ENCODE assay signal across 9 cellular contexts in the genomic region with DNA sequence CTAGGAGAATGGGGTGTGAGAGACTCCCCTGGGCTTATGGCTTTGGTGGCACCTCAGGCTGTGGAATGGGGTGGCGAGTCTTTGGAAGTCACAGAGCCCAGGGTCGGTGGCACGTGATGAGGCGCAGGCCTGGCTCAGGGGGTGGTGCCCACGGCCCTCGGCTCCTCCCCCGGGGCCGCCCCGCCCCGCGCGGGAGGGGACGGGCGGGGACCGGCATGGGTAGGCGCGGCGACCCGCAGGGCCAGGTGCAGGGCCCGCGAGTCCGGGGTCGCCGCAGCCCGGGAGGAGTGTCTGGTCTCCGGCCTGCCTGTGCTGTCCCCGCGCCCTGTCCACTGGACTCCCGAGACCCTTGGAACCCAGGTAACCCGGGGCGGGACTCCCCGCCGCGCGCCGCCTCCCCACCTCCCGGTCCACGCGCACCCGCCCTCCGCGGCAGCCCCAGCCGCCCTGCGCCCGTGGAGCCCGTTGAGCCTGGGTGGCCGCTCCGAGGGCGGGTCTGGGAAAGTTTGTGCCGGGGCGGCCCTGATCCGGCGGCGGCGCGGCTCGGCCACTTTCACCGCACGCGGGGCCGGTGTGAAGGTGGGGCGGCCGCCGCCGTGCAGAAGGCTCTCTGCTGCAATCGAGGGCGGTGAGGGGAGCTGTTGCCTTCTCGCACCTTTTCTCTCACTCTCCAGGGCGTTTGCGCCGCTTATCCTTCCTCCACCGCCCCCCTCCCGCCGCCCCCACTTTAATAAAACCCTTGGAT. TPM values are rescaled to one million over a fixed set of nuclear protein-coding genes. Genes with fewer than 3 reads are reported as not detected.
DNase-seq lines count a peak whose midpoint lies in the region; ATAC-seq, FAIRE-seq and TF ChIP-seq lines count a peak whose summit lies in the region.
"Had no signal": no experiment of that assay in that cellular context is flagged by ENCODE, and none has a peak within 500 bp of the region (broad histone marks: within the 10 kb centered on the region; RNA-seq: fewer than 3 reads in every experiment).

A gene with protein sequence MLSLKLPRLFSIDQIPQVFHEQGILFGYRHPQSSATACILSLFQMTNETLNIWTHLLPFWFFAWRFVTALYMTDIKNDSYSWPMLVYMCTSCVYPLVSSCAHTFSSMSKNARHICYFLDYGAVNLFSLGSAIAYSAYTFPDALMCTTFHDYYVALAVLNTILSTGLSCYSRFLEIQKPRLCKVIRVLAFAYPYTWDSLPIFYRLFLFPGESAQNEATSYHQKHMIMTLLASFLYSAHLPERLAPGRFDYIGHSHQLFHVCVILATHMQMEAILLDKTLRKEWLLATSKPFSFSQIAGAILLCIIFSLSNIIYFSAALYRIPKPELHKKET (plus strand): TSS at position 216 of the 745 bp plus-strand sequence. CDS start 61,169 bp downstream, outside the sequence.

- H3K4me1 ChIP-seq in HepG2 (ENCODE audit: insufficient read depth, low read length): peaks cover 10% of the 10 kb centered on the region; the same call in 1 of the 2 replicates
- peaks cover 11% of the 10 kb centered on the region for H3K4me1 ChIP-seq in stomach smooth muscle (ENCODE audit: control insufficient read depth, insufficient read depth, low read length)
- H3K4me1 ChIP-seq: BLaER1 had no signal

- H3K4me3 ChIP-seq in cardiac fibroblast (replicated peaks in 1 of 2; ENCODE audit: low read depth in 2 of 2, low read length in 2 of 2) (peak within 1 kb of the TSS; percentile 46 to 55), HepG2 (replicated peaks in 1 of 3; ENCODE audit: insufficient read depth in 1 of 3, low read depth in 2 of 3, low read length in 3 of 3) (peak within 1 kb of the TSS; percentile 16 to 71 (median 46); a peak in 4 of 6 replicates), stomach smooth muscle (ENCODE audit: low read length in 2 of 2) (peak within 1 kb of the TSS; percentile 25 to 52)
- H3K4me3 ChIP-seq: BLaER1 had no signal

- H3K27ac ChIP-seq in HepG2 (ENCODE audit: extremely low read length, insufficient read depth, low read length) (no peak within 1 kb of the TSS), stomach smooth muscle (ENCODE audit: low read length) (no peak within 1 kb of the TSS)
- H3K27ac ChIP-seq: BLaER1 had no signal

- H3K36me3 Mint-ChIP-seq in activated CD4-positive, alpha-beta memory T cell treated with anti-CD3 and anti-CD28 coated beads for 36 hours: no peaks in the 10 kb centered on the region

- TF ChIP-seq CTCF in cardiac fibroblast (IDR thresholded peaks at IDR 0.05; ENCODE audit: low read depth, low read length) (no peak), HepG2 (CRISPR knock-in tag; IDR thresholded peaks at IDR 0.05) (no peak)

- in situ Hi-C loops in HepG2 (cut with HindIII; ENCODE audit: extremely low pct_ligation_motif_present, low pct_unique_long_range_greater_than_20kb): no loop called here

- H3K79me2 ChIP-seq in HepG2 (ENCODE audit: insufficient read depth, low read length): no peaks in the 10 kb centered on the region

- no peak for TF ChIP-seq POLR2A in HepG2 (IDR thresholded peaks at IDR 0.05; ENCODE audit: insufficient read depth in 1 of 2, low read depth in 2 of 2, low read length in 2 of 2)

- no peak for FAIRE-seq in HepG2 (lab: Jason Lieb, UNC)

- peaks cover 47% of the 10 kb centered on the region for H3K27me3 Mint-ChIP-seq in activated CD4-positive, alpha-beta memory T cell treated with anti-CD3 and anti-CD28 coated beads for 36 hours

- H3K4me1 Mint-ChIP-seq in activated CD4-positive, alpha-beta memory T cell treated with anti-CD3 and anti-CD28 coated beads for 36 hours (ENCODE audit: low read depth): no peaks in the 10 kb centered on the region

- H3K4me3 Mint-ChIP-seq in activated CD4-positive, alpha-beta memory T cell treated with anti-CD3 and anti-CD28 coated beads for 36 hours: no peak within 1 kb of the TSS

- DNase-seq in NCI-H1417 (lab: John Stamatoyannopoulos, UW): peak; percentile 35 to 85 (median 76)
- no peak for DNase-seq in NCI-H1417 treated with DMSO at 0.1 percent for 48 hours (lab: John Stamatoyannopoulos, UW)
- peak; percentile 37 for DNase-seq in NCI-H526 treated with DMSO at 0.1 percent for 48 hours (lab: John Stamatoyannopoulos, UW)
- DNase-seq in cardiac fibroblast (ENCODE audit: low read depth in 2 of 2): peak in 1 of 2 donors; percentile 35
- DNase-seq in HepG2 (ENCODE audit: low spot score): no peak
- no peak for DNase-seq in activated CD4-positive, alpha-beta memory T cell treated with anti-CD3 and anti-CD28 coated beads for 36 hours

- ATAC-seq in HepG2: peak; percentile 57
- ATAC-seq in HG03432 (IDR thresholded peaks at IDR 0.05; ENCODE audit: unreplicated experiment): no peak

- intact Hi-C loops in HepG2 (cut with micrococcal nuclease; ENCODE audit: unreplicated experiment): no loop called here
- intact Hi-C loops in activated CD4-positive, alpha-beta memory T cell treated with anti-CD3 and anti-CD28 coated beads for 36 hours (cut with micrococcal nuclease): no loop called here

- peaks cover under 1% of the 10 kb centered on the region; the same call in 1 of the 2 replicates for H4K20me1 ChIP-seq in HepG2 (ENCODE audit: insufficient read depth, low read length)
- H4K20me1 ChIP-seq: BLaER1 had no signal

- no peak for TF ChIP-seq RAD21 in HepG2 (CRISPR knock-in tag; IDR thresholded peaks at IDR 0.05)

- no peaks in the 10 kb centered on the region for H3K9me3 ChIP-seq in HepG2 (ENCODE audit: low read length)
- H3K9me3 ChIP-seq in stomach smooth muscle (ENCODE audit: control insufficient read depth in 2 of 2, low read length in 2 of 2): peaks cover 0 to 5% of the 10 kb centered on the region in 2 donors
- H3K9me3 ChIP-seq: BLaER1 had no signal

- no peak within 1 kb of the TSS for H3K27ac Mint-ChIP-seq in activated CD4-positive, alpha-beta memory T cell treated with anti-CD3 and anti-CD28 coated beads for 36 hours

- TF ChIP-seq EP300 in HepG2 (IDR thresholded peaks at IDR 0.05; ENCODE audit: low read depth in 2 of 2, low read length in 2 of 2) (no peak), HepG2 (CRISPR knock-in tag; IDR thresholded peaks at IDR 0.05; ENCODE audit: borderline replicate concordance) (no peak)

- no peak within 1 kb of the TSS for H3K9ac ChIP-seq in HepG2 (ENCODE audit: insufficient read depth, low read depth, low read length)
- H3K9ac ChIP-seq in stomach smooth muscle (ENCODE audit: low read length in 2 of 2): no peak within 1 kb of the TSS
- H3K9ac ChIP-seq: BLaER1 had no signal

- no TSS peak for BruUV-seq in HepG2 (replicated peaks; lab: Mats Ljungman, UMichigan)

- H3K9me3 Mint-ChIP-seq in activated CD4-positive, alpha-beta memory T cell treated with anti-CD3 and anti-CD28 coated beads for 36 hours: no peaks in the 10 kb centered on the region

- H3K27me3 ChIP-seq in HepG2 (ENCODE audit: control insufficient read depth in 1 of 2, insufficient read depth in 2 of 2, low read length in 2 of 2) (peaks cover 9 to 65% of the 10 kb centered on the region in 2 experiments), stomach smooth muscle (ENCODE audit: control insufficient read depth in 1 of 2, insufficient read depth in 2 of 2, low read length in 2 of 2) (peaks cover 22 to 39% of the 10 kb centered on the region in 2 donors)
- H3K27me3 ChIP-seq: BLaER1 had no signal

- H3K36me3 ChIP-seq in HepG2 (replicated peaks in 1 of 2; ENCODE audit: control insufficient read depth in 1 of 2, insufficient read depth in 2 of 2, low read length in 2 of 2) (no peaks in the 10 kb centered on the region), stomach smooth muscle (ENCODE audit: control insufficient read depth in 2 of 2, insufficient read depth in 2 of 2, low read length in 2 of 2) (no peaks in the 10 kb centered on the region)
- H3K36me3 ChIP-seq: BLaER1 had no signal

- peak within 1 kb of the TSS; percentile 70 for H3K4me2 ChIP-seq in HepG2 (ENCODE audit: low read depth, low read length)
- H3K4me2 ChIP-seq: BLaER1 had no signal

- POLR2A ChIA-PET in HepG2 (lab: Yijun Ruan, JAX): no interaction called here
- POLR2A ChIA-PET in activated CD4-positive, alpha-beta memory T cell treated with anti-CD3 and anti-CD28 coated beads for 36 hours (lab: Charles Lee): no interaction called here

- 12% methylated on average over 22 of the region's 74 CpGs for WGBS in HepG2 (ENCODE audit: low lambda C conversion rate)

- no peak within 1 kb of the TSS for H2AFZ ChIP-seq in HepG2 (ENCODE audit: low read length)

- CTCF ChIA-PET in HepG2 (lab: Yijun Ruan, JAX; ENCODE audit: low intra/inter-chr PET ratio, low total read pairs): no interaction called here
- CTCF ChIA-PET in activated CD4-positive, alpha-beta memory T cell treated with anti-CD3 and anti-CD28 coated beads for 36 hours (lab: Charles Lee): no interaction called here

TF ChIP-seq in HepG2, 621 proteins besides CTCF, POLR2A, EP300 and RAD21 (continues in another document):
- TF ChIP-seq SIN3B (IDR thresholded peaks at IDR 0.05; ENCODE audit: low read length) (no peak), ZFAT (CRISPR knock-in tag; conservative IDR thresholded peaks at IDR 0.05) (no peak), SP1 (IDR thresholded peaks at IDR 0.05) (no peak), SP1 (CRISPR knock-in tag; IDR thresholded peaks at IDR 0.05) (no peak), MAF1 (CRISPR knock-in tag; IDR thresholded peaks at IDR 0.05; ENCODE audit: borderline replicate concordance) (no peak)

RNA-seq across cellular contexts. Expression of the gene that starts here (rescaled TPM):
- total RNA-seq in HepG2 (2016; rRNA removed; fragmentation: Illumina TruSeq; extraction: Trizol): 0.11 and 0.53 TPM in 2 replicates
- total RNA-seq in HepG2 (2016; cell fraction: cytosol; rRNA removed; fragmentation: Illumina TruSeq; extraction: Trizol; ENCODE audit: low read depth): 0.62 TPM in 1 of 2 replicates, not detected in the other
- 0.22 and 0.37 TPM in 2 replicates for total RNA-seq in HepG2 (2016; cell fraction: insoluble cytoplasmic fraction; rRNA removed; fragmentation: Illumina TruSeq; extraction: Trizol)
- total RNA-seq in HepG2 (2016; cell fraction: membrane; rRNA removed; fragmentation: Illumina TruSeq; extraction: Trizol): 0.56 and 0.72 TPM in 2 replicates
- 0.19 and 0.25 TPM in 2 replicates for total RNA-seq in HepG2 (2016; cell fraction: nucleus; rRNA removed; fragmentation: Illumina TruSeq; extraction: Trizol)
- polyA plus RNA-seq in HepG2 (2011; rRNA removed): 1.3 and 1.4 TPM in 2 replicates
- 1.4 and 2.3 TPM in 2 replicates for polyA plus RNA-seq in HepG2 (2011; cell fraction: cytosol; rRNA removed)
- 0.56 and 1.2 TPM in 2 replicates for polyA plus RNA-seq in HepG2 (2011; cell fraction: nucleus; rRNA removed)
- polyA plus RNA-seq in HepG2 (2012): 0.72 and 3.1 TPM in 2 replicates
- 0.37 and 0.63 TPM in 2 replicates for polyA plus RNA-seq in HepG2 (2016; cell fraction: cytosol; fragmentation: Illumina TruSeq; extraction: Trizol; ENCODE audit: low read depth)
- polyA plus RNA-seq in HepG2 (2016; cell fraction: insoluble cytoplasmic fraction; fragmentation: Illumina TruSeq; extraction: Trizol; ENCODE audit: low read depth): 0.15 and 0.24 TPM in 2 replicates
- 0.45 and 0.46 TPM in 2 replicates for polyA plus RNA-seq in HepG2 (2016; cell fraction: membrane; fragmentation: Illumina TruSeq; extraction: Trizol; ENCODE audit: low read depth)
- 0.29 and 0.81 TPM in 2 replicates for polyA plus RNA-seq in HepG2 (2016; cell fraction: nucleus; fragmentation: Illumina TruSeq; extraction: Trizol; ENCODE audit: insufficient read depth, low read depth)
- 13.5 and 247 TPM in 2 replicates for polyA minus RNA-seq in HepG2 (2011; rRNA and poly(A)+ RNA removed; ENCODE audit: low replicate concordance)
- 0.97 and 2.9 TPM in 2 replicates for polyA minus RNA-seq in HepG2 (2011; cell fraction: cytosol; rRNA and poly(A)+ RNA removed)
- 1.3 and 1.9 TPM in 2 replicates for polyA minus RNA-seq in HepG2 (2011; cell fraction: nucleus; rRNA and poly(A)+ RNA removed)
- total RNA-seq in activated CD4-positive, alpha-beta memory T cell treated with anti-CD3 and anti-CD28 coated beads for 36 hours: under 1 TPM; 0.10 to 0.15 TPM

Comparison
In these comparisons a context has a peak if more than half of its experiments do, and no peak if none do; other contexts are left out.
1. DNase-seq: peak in NCI-H1417 (3 of 3) and NCI-H526 treated with DMSO at 0.1 percent for 48 hours (single experiment); none in NCI-H1417 treated with DMSO at 0.1 percent for 48 hours (single experiment), HepG2 (single experiment) and activated CD4-positive, alpha-beta memory T cell treated with anti-CD3 and anti-CD28 coated beads for 36 hours (single experiment).
2. Peak in every context shown above with its lines, with median percentiles within 50 percentile points of each other: H3K4me3 ChIP-seq.